In the genomic region with DNA sequence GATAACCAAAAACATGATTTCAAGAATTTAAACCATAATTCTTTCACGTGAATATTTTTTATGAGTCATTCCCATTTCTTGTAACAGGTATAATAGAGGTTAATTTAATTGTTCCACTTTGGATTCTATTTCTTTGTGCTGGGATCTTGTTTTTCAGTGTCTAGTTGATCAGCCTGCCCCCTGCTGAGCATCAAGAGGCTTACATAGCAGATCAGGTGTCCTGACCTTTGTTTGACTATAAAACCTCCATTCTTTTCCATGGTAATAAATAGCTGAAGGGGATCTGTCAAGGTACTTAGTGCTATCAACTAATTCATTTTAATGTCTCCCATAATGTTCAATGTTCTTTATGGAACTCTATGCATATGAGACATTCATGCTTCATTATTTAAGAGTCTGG, we compare ENCODE assay signal across 8 cellular contexts.
DNase-seq lines count a peak whose midpoint lies in the region; ATAC-seq, FAIRE-seq and TF ChIP-seq lines count a peak whose summit lies in the region.

No MANE protein-coding gene starts in this region.

- TF ChIP-seq CTCF in D721Med (IDR thresholded peaks at IDR 0.05; ENCODE audit: insufficient read depth, missing control alignments), result peak; percentile 40

- FAIRE-seq in D721Med (lab: Jason Lieb, UNC), result no peak
- FAIRE-seq in islet of Langerhans (lab: Jason Lieb, UNC), result peak; percentile 94

- ATAC-seq in HG03378 (IDR thresholded peaks at IDR 0.05; ENCODE audit: unreplicated experiment) (no peak), HG03460 (IDR thresholded peaks at IDR 0.05; ENCODE audit: unreplicated experiment) (no peak), GM18870 (IDR thresholded peaks at IDR 0.05; ENCODE audit: unreplicated experiment) (no peak)

- DNase-seq in D721Med (ENCODE audit: insufficient read length, low spot score), result no peak
- DNase-seq in HuH-7 (ENCODE audit: low spot score), result peak; percentile 38
- DNase-seq in SKM-1 treated with dmso at 0.1 percent for 144 hours (lab: John Stamatoyannopoulos, UW; ENCODE audit: unreplicated experiment), result peak; percentile 42
- no peak for DNase-seq in NCI-H446 treated with DMSO at 0.1 percent for 48 hours (lab: John Stamatoyannopoulos, UW)

Comparison
In these comparisons a context has a peak if more than half of its experiments do, and no peak if none do; other contexts are left out.
1. DNase-seq: peak in HuH-7 (single experiment) and SKM-1 treated with dmso at 0.1 percent for 144 hours (single experiment); none in D721Med (single experiment) and NCI-H446 treated with DMSO at 0.1 percent for 48 hours (single experiment).